In the genomic region with DNA sequence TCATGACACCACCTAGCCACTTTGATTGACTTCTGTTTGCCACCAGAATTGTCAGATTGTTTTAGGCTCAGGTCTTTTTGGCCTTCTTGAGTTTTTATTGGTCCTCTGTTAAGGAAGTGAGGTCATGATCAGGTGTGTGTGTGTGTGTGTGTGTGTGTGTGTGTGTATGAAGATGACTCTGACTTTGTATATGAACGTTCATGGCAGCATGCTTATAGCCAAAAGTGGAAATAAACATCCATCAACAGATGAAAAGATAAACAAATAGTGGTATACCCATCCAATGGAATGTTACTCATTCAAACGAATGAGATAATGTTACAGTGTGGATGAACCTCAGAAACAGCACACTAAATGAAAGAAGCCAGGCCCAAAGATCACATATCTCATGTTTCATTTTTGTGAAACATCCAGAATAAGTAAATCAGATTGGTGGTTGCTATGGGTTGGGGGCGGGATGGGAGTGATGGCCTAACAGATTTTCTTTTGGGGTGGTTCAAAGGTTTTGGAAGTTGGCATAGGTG, we compare ENCODE assay signal across 19 cellular contexts.
DNase-seq lines count a peak whose midpoint lies in the region; ATAC-seq, FAIRE-seq and TF ChIP-seq lines count a peak whose summit lies in the region.
"Had no signal": no experiment of that assay in that cellular context is flagged by ENCODE, and none has a peak within 500 bp of the region (broad histone marks: within the 10 kb centered on the region; RNA-seq: fewer than 3 reads in every experiment).

No MANE protein-coding gene starts in this region.

- no peaks in the 10 kb centered on the region for H3K4me1 ChIP-seq in fibroblast of lung (ENCODE audit: control insufficient read depth, extremely low read depth, insufficient read depth, low read length)
- H3K4me1 ChIP-seq: HAP-1 had no signal

- peaks cover 3% of the 10 kb centered on the region for H3K27me3 Mint-ChIP-seq in chondrocyte (ENCODE audit: low read depth)
- no peaks in the 10 kb centered on the region for H3K27me3 Mint-ChIP-seq in activated CD8-positive, alpha-beta T cell treated with anti-CD3 and anti-CD28 coated beads for 36 hours

- H2AFZ ChIP-seq in fibroblast of lung (ENCODE audit: low read length) = no peak overlapping the region
- H2AFZ ChIP-seq: GM23248 had no signal

- DNase-seq in HTR-8/SVneo (ENCODE audit: insufficient read length, low spot score) (no peak), MG63 (peak; percentile 35), fibroblast of lung (ENCODE audit: low read depth in 2 of 2) (peak; percentile 39 to 49), urothelium cell line (ENCODE audit: low spot score) (no peak), chondrocyte (ENCODE audit: low spot score) (no peak)
- no peak for DNase-seq in activated CD8-positive, alpha-beta T cell treated with anti-CD3 and anti-CD28 coated beads for 36 hours
- DNase-seq: ACHN; AML-193; Calu3; CD8-positive, alpha-beta T cell; DMS79 treated with DMSO at 0.1 percent for 48 hours; EL; GM23248; KG1 had no signal

- H3K9me3 ChIP-seq in MG63 (no peaks in the 10 kb centered on the region), fibroblast of lung (ENCODE audit: control insufficient read depth, insufficient read depth, low read depth, low read length) (no peaks in the 10 kb centered on the region)
- H3K9me3 ChIP-seq: HAP-1 had no signal

- intact Hi-C loops in activated CD8-positive, alpha-beta T cell treated with anti-CD3 and anti-CD28 coated beads for 36 hours (cut with micrococcal nuclease) = no loop called here

- no peaks in the 10 kb centered on the region for H3K9me3 Mint-ChIP-seq in chondrocyte (ENCODE audit: low read depth)
- H3K9me3 Mint-ChIP-seq in activated CD8-positive, alpha-beta T cell treated with anti-CD3 and anti-CD28 coated beads for 36 hours = peaks cover 2% of the 10 kb centered on the region
- H3K9me3 Mint-ChIP-seq: CD8-positive, alpha-beta T cell had no signal

- FAIRE-seq in HTR-8/SVneo (lab: Jason Lieb, UNC) (peak; percentile 88), urothelium cell line (lab: Jason Lieb, UNC) (peak; percentile 27)
- FAIRE-seq: A204.1, GM12878, HepG2 had no signal

- no peak overlapping the region for H3K9ac ChIP-seq in fibroblast of lung (ENCODE audit: insufficient read depth, low read length)
- H3K9ac ChIP-seq: GM23248 had no signal

- H3K4me1 Mint-ChIP-seq in chondrocyte (ENCODE audit: low read depth) = no peaks in the 10 kb centered on the region
- H3K4me1 Mint-ChIP-seq in activated CD8-positive, alpha-beta T cell treated with anti-CD3 and anti-CD28 coated beads for 36 hours (ENCODE audit: low read depth) = no peaks in the 10 kb centered on the region

- H3K27ac ChIP-seq in fibroblast of lung (ENCODE audit: insufficient read depth, low read length) = no peak overlapping the region
- H3K27ac ChIP-seq: GM23248 had no signal

- CTCF ChIA-PET in activated CD8-positive, alpha-beta T cell treated with anti-CD3 and anti-CD28 coated beads for 36 hours (lab: Charles Lee) = no interaction called here

- H3K36me3 Mint-ChIP-seq in chondrocyte (ENCODE audit: low read depth) = no peaks in the 10 kb centered on the region
- H3K36me3 Mint-ChIP-seq in activated CD8-positive, alpha-beta T cell treated with anti-CD3 and anti-CD28 coated beads for 36 hours (ENCODE audit: low read depth) = no peaks in the 10 kb centered on the region
- H3K36me3 Mint-ChIP-seq: CD8-positive, alpha-beta T cell had no signal

- H3K36me3 ChIP-seq in MG63 (no peaks in the 10 kb centered on the region), fibroblast of lung (ENCODE audit: control insufficient read depth, insufficient read depth, low read length) (no peaks in the 10 kb centered on the region)
- H3K36me3 ChIP-seq: HAP-1 had no signal

- no peaks in the 10 kb centered on the region for H3K79me2 ChIP-seq in fibroblast of lung (ENCODE audit: control insufficient read depth, insufficient read depth, low read length)

- ATAC-seq in activated CD8-positive, alpha-beta T cell treated with anti-CD3 and anti-CD28 coated beads for 36 hours = no peak
- no peak for ATAC-seq in HG03280 (IDR thresholded peaks at IDR 0.05; ENCODE audit: unreplicated experiment)
- ATAC-seq: CD8-positive, alpha-beta T cell; GM12878; HepG2 had no signal

- no peak overlapping the region for H3K4me3 ChIP-seq in MG63
- H3K4me3 ChIP-seq in fibroblast of lung (replicated peaks in 1 of 4; ENCODE audit: control extremely low read depth in 1 of 4, insufficient read depth in 1 of 4, low read depth in 3 of 4, low read length in 4 of 4) = no peak overlapping the region
- H3K4me3 ChIP-seq: GM12878, GM23248, HAP-1 had no signal

- TF ChIP-seq CTCF in fibroblast of lung (conservative IDR thresholded peaks at IDR 0.05 in 1 of 2, IDR thresholded peaks at IDR 0.05 in 1 of 2; ENCODE audit: low read depth in 1 of 2, low read length in 2 of 2) = no peak
- TF ChIP-seq CTCF in chondrocyte (IDR thresholded peaks at IDR 0.05) = no peak
- TF ChIP-seq CTCF in activated CD8-positive, alpha-beta T cell treated with anti-CD3 and anti-CD28 coated beads for 36 hours (IDR thresholded peaks at IDR 0.05) = no peak

- H3K4me2 ChIP-seq in fibroblast of lung (ENCODE audit: extremely low read depth, insufficient read depth, low read length) = no peak overlapping the region

- H4K20me1 ChIP-seq in fibroblast of lung (ENCODE audit: control insufficient read depth, extremely low read depth, insufficient read depth, low read length) = no peaks in the 10 kb centered on the region

- no peak overlapping the region for H3K27ac Mint-ChIP-seq in chondrocyte (ENCODE audit: unreplicated experiment)
- no peak overlapping the region for H3K27ac Mint-ChIP-seq in activated CD8-positive, alpha-beta T cell treated with anti-CD3 and anti-CD28 coated beads for 36 hours
- H3K27ac Mint-ChIP-seq: CD8-positive, alpha-beta T cell had no signal

- H3K27me3 ChIP-seq in MG63 (no peaks in the 10 kb centered on the region), fibroblast of lung (ENCODE audit: control insufficient read depth, insufficient read depth, low read length) (no peaks in the 10 kb centered on the region)

- H3K4me3 Mint-ChIP-seq in chondrocyte (ENCODE audit: unreplicated experiment) = no peak overlapping the region
- H3K4me3 Mint-ChIP-seq in activated CD8-positive, alpha-beta T cell treated with anti-CD3 and anti-CD28 coated beads for 36 hours = no peak overlapping the region
- H3K4me3 Mint-ChIP-seq: CD8-positive, alpha-beta T cell had no signal

- POLR2A ChIA-PET in activated CD8-positive, alpha-beta T cell treated with anti-CD3 and anti-CD28 coated beads for 36 hours (lab: Charles Lee) = no interaction called here

Comparison
In these comparisons a context has a peak if more than half of its experiments do, and no peak if none do; other contexts are left out.
1. DNase-seq: peak in MG63 (single experiment) and fibroblast of lung (2 of 2); none in HTR-8/SVneo (single experiment), urothelium cell line (single experiment), chondrocyte (single experiment) and activated CD8-positive, alpha-beta T cell treated with anti-CD3 and anti-CD28 coated beads for 36 hours (single experiment).